In the genomic region with DNA sequence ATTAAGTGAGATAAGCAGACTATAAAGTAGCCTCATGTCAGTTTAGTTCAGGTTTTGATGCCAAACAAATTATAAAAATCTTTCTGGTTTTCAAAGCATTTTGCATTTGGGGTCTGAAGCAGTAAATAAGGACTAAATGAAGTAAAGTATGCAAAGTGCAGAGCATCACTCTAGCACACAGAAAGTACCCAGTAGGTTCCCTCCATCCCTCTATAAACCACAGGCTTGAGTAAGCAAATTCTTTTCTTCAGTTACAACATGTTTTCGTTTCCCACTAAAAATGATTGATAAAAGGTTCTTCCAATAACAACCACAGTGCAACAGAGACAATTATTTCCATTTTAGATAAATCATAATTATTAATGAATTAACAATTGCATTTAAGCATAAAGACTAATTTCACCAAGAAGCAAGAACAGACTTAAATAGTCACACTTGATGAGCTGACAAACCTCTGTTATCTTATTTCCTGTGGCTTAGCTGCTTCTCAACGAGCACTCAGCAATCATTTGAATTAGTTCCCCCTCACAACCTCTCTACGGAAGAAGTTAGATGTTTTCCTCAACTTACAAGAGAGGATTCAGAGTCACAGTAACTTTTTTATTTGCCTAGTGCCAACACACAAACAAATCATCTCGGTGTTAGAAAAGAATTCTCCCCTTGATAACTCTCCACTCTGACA, we compare ENCODE assay signal across 9 cellular contexts.
DNase-seq lines count a peak whose midpoint lies in the region; ATAC-seq lines count a peak whose summit lies in the region.
"Had no signal": no experiment of that assay in that cellular context is flagged by ENCODE, and none has a peak within 500 bp of the region (broad histone marks: within the 10 kb centered on the region; RNA-seq: fewer than 3 reads in every experiment).

No MANE protein-coding gene starts in this region.

- no peaks in the 10 kb centered on the region for H3K27me3 Mint-ChIP-seq in activated naive CD8-positive, alpha-beta T cell
- no peaks in the 10 kb centered on the region for H3K27me3 Mint-ChIP-seq in activated naive CD8-positive, alpha-beta T cell treated with anti-CD3 and anti-CD28 coated beads for 36 hours
- H3K27me3 Mint-ChIP-seq in stimulated activated memory B cell treated with anti-CD40 and anti-IgM and Interleukin-4, amounts not matched to agents 10 μg/mL and 1 μg/mL and 100 μg/mL, for 72 hours = no peaks in the 10 kb centered on the region
- H3K27me3 Mint-ChIP-seq: dendritic cell treated with granulocyte-macrophage colony-stimulating factor and Interleukin-4, amounts not matched to agents 40 ng/mL and 50 ng/mL, for 4 days had no signal

- H3K9me3 Mint-ChIP-seq in activated naive CD8-positive, alpha-beta T cell (ENCODE audit: low read depth) = no peaks in the 10 kb centered on the region
- H3K9me3 Mint-ChIP-seq in activated naive CD8-positive, alpha-beta T cell treated with anti-CD3 and anti-CD28 coated beads for 36 hours = peaks cover 3% of the 10 kb centered on the region
- no peaks in the 10 kb centered on the region for H3K9me3 Mint-ChIP-seq in stimulated activated memory B cell treated with anti-CD40 and anti-IgM and Interleukin-4, amounts not matched to agents 10 μg/mL and 1 μg/mL and 100 μg/mL, for 72 hours
- H3K9me3 Mint-ChIP-seq: dendritic cell treated with granulocyte-macrophage colony-stimulating factor and Interleukin-4, amounts not matched to agents 40 ng/mL and 50 ng/mL, for 4 days had no signal

- no peak for DNase-seq in activated naive CD8-positive, alpha-beta T cell treated with anti-CD3 and anti-CD28 coated beads for 36 hours
- DNase-seq in NAMALWA (ENCODE audit: low spot score) (peak; percentile 18), NCI-H1105 (lab: John Stamatoyannopoulos, UW) (no peak)
- DNase-seq in activated T-cell treated with anti-CD3 and anti-CD28 coated beads, Interleukin-2, amount 50 U/mL, for 48 hours = no peak
- DNase-seq in activated CD8-positive, alpha-beta memory T cell treated with anti-CD3 and anti-CD28 coated beads for 24 hours = no peak

- ATAC-seq in HG02678 (IDR thresholded peaks at IDR 0.05; ENCODE audit: unreplicated experiment) = peak; percentile 56
- ATAC-seq in stimulated activated memory B cell treated with anti-CD40 and anti-IgM and Interleukin-4, amounts not matched to agents 10 μg/mL and 1 μg/mL and 100 μg/mL, for 72 hours = no peak

- H3K27ac Mint-ChIP-seq in activated naive CD8-positive, alpha-beta T cell = peak overlapping the region; percentile 71
- H3K27ac Mint-ChIP-seq in activated naive CD8-positive, alpha-beta T cell treated with anti-CD3 and anti-CD28 coated beads for 36 hours = no peak overlapping the region
- H3K27ac Mint-ChIP-seq in stimulated activated memory B cell treated with anti-CD40 and anti-IgM and Interleukin-4, amounts not matched to agents 10 μg/mL and 1 μg/mL and 100 μg/mL, for 72 hours = peak overlapping the region; percentile 18
- H3K27ac Mint-ChIP-seq: dendritic cell treated with granulocyte-macrophage colony-stimulating factor and Interleukin-4, amounts not matched to agents 40 ng/mL and 50 ng/mL, for 4 days had no signal

- no peak overlapping the region for H3K4me3 Mint-ChIP-seq in activated naive CD8-positive, alpha-beta T cell
- no peak overlapping the region for H3K4me3 Mint-ChIP-seq in activated naive CD8-positive, alpha-beta T cell treated with anti-CD3 and anti-CD28 coated beads for 36 hours
- H3K4me3 Mint-ChIP-seq in stimulated activated memory B cell treated with anti-CD40 and anti-IgM and Interleukin-4, amounts not matched to agents 10 μg/mL and 1 μg/mL and 100 μg/mL, for 72 hours = no peak overlapping the region
- H3K4me3 Mint-ChIP-seq: dendritic cell treated with granulocyte-macrophage colony-stimulating factor and Interleukin-4, amounts not matched to agents 40 ng/mL and 50 ng/mL, for 4 days had no signal

- peaks cover 33% of the 10 kb centered on the region for H3K4me1 Mint-ChIP-seq in activated naive CD8-positive, alpha-beta T cell (ENCODE audit: low read depth)
- H3K4me1 Mint-ChIP-seq in activated naive CD8-positive, alpha-beta T cell treated with anti-CD3 and anti-CD28 coated beads for 36 hours = peaks cover 29% of the 10 kb centered on the region
- peaks cover 32% of the 10 kb centered on the region for H3K4me1 Mint-ChIP-seq in stimulated activated memory B cell treated with anti-CD40 and anti-IgM and Interleukin-4, amounts not matched to agents 10 μg/mL and 1 μg/mL and 100 μg/mL, for 72 hours

- H3K36me3 Mint-ChIP-seq in activated naive CD8-positive, alpha-beta T cell = peaks cover 45% of the 10 kb centered on the region
- H3K36me3 Mint-ChIP-seq in activated naive CD8-positive, alpha-beta T cell treated with anti-CD3 and anti-CD28 coated beads for 36 hours = peaks cover 57% of the 10 kb centered on the region
- H3K36me3 Mint-ChIP-seq in stimulated activated memory B cell treated with anti-CD40 and anti-IgM and Interleukin-4, amounts not matched to agents 10 μg/mL and 1 μg/mL and 100 μg/mL, for 72 hours = peaks cover 72% of the 10 kb centered on the region
